In genomic region chr19:45135176-45135575, GRCh38 we compare ENCODE assay signal across 22 cellular contexts. TPM values are rescaled to one million over a fixed set of nuclear protein-coding genes. Genes with fewer than 3 reads are reported as not detected.
"Had no signal": no experiment of that assay in that cellular context is flagged by ENCODE, and none has a peak within 500 bp of the region (broad histone marks: within the 10 kb centered on the region; RNA-seq: fewer than 3 reads in every experiment).

No MANE protein-coding gene starts in this region.

- DNase-seq: activated CD4-positive, alpha-beta memory T cell treated with anti-CD3 and anti-CD28 coated beads for 36 hours; activated CD4-positive, alpha-beta T cell treated with anti-CD3 and anti-CD28 coated beads for 48 hours; activated naive CD4-positive, alpha-beta T cell treated with anti-CD3 and anti-CD28 coated beads, Interleukin-2, amount 10 ng/mL, durations not matched to agents 7 days and 5 days; activated T-cell treated with anti-CD3 and anti-CD28 coated beads, Interleukin-2, amount 50 U/mL, for 48 hours; amygdala; cerebellar nuclear complex; endodermal cell; esophagus squamous epithelium; gastrocnemius medialis; head of caudate nucleus; islet precursor cell; left cardiac atrium; midbrain; right cardiac atrium; stimulated activated CD4-positive, alpha-beta T cell treated with anti-CD3 and anti-CD28 coated beads, Interleukin-4, amount 100 ng/mL, for 24 hours; stimulated activated naive CD8-positive, alpha-beta T cell treated with anti-CD3 and anti-CD28 coated beads, Interleukin-15, Interleukin-2, amounts not matched to agents 100 U/mL and 50 U/mL, for 24 hours; tibial artery had no signal

- H3K4me1 ChIP-seq: gastrocnemius medialis, parathyroid adenoma, tibial artery had no signal

- H2AFZ ChIP-seq: parathyroid adenoma had no signal

- H3K36me3 ChIP-seq: gastrocnemius medialis, neutrophil had no signal

- H3K9me3 ChIP-seq: esophagus squamous epithelium, gastrocnemius medialis, neutrophil, tibial artery had no signal

- H3K9me3 Mint-ChIP-seq: activated CD4-positive, alpha-beta memory T cell treated with anti-CD3 and anti-CD28 coated beads for 36 hours; activated naive CD4-positive, alpha-beta T cell treated with anti-CD3 and anti-CD28 coated beads, Interleukin-2, amount 10 ng/mL, durations not matched to agents 7 days and 5 days; endodermal cell; natural killer cell treated with Interleukin-12 subunit alpha and Interleukin-12 subunit beta and Interleukin-15 and Interleukin-18, amount 100 ng/mL, for 72 hours had no signal

- H3K27ac ChIP-seq: coronary artery, esophagus squamous epithelium, gastrocnemius medialis, neutrophil, parathyroid adenoma, tibial artery had no signal

- H3K9ac ChIP-seq: parathyroid adenoma had no signal

- H3K27ac Mint-ChIP-seq: activated CD4-positive, alpha-beta memory T cell treated with anti-CD3 and anti-CD28 coated beads for 36 hours; activated naive CD4-positive, alpha-beta T cell treated with anti-CD3 and anti-CD28 coated beads, Interleukin-2, amount 10 ng/mL, durations not matched to agents 7 days and 5 days; endodermal cell had no signal

- H3K36me3 Mint-ChIP-seq: activated CD4-positive, alpha-beta memory T cell treated with anti-CD3 and anti-CD28 coated beads for 36 hours; activated naive CD4-positive, alpha-beta T cell treated with anti-CD3 and anti-CD28 coated beads, Interleukin-2, amount 10 ng/mL, durations not matched to agents 7 days and 5 days; natural killer cell treated with Interleukin-12 subunit alpha and Interleukin-12 subunit beta and Interleukin-15 and Interleukin-18, amount 100 ng/mL, for 72 hours had no signal

- H3K4me3 Mint-ChIP-seq: activated CD4-positive, alpha-beta memory T cell treated with anti-CD3 and anti-CD28 coated beads for 36 hours; activated naive CD4-positive, alpha-beta T cell treated with anti-CD3 and anti-CD28 coated beads, Interleukin-2, amount 10 ng/mL, durations not matched to agents 7 days and 5 days; endodermal cell; natural killer cell treated with Interleukin-12 subunit alpha and Interleukin-12 subunit beta and Interleukin-15 and Interleukin-18, amount 100 ng/mL, for 72 hours had no signal

- H3K27me3 Mint-ChIP-seq: activated CD4-positive, alpha-beta memory T cell treated with anti-CD3 and anti-CD28 coated beads for 36 hours; activated naive CD4-positive, alpha-beta T cell treated with anti-CD3 and anti-CD28 coated beads, Interleukin-2, amount 10 ng/mL, durations not matched to agents 7 days and 5 days; natural killer cell treated with Interleukin-12 subunit alpha and Interleukin-12 subunit beta and Interleukin-15 and Interleukin-18, amount 100 ng/mL, for 72 hours had no signal

- ATAC-seq: gastrocnemius medialis; left cardiac atrium; natural killer cell treated with Interleukin-12 subunit alpha and Interleukin-12 subunit beta and Interleukin-15 and Interleukin-18, amount 100 ng/mL, for 72 hours; right cardiac atrium; stimulated activated naive CD8-positive, alpha-beta T cell treated with anti-CD3 and anti-CD28 coated beads, Interleukin-15, Interleukin-2, amounts not matched to agents 100 U/mL and 50 U/mL, for 24 hours had no signal

- H3K4me3 ChIP-seq: coronary artery, esophagus squamous epithelium, gastrocnemius medialis, tibial artery had no signal

- H3K27me3 ChIP-seq: esophagus squamous epithelium, gastrocnemius medialis, neutrophil, tibial artery had no signal

- H3K4me1 Mint-ChIP-seq: activated naive CD4-positive, alpha-beta T cell treated with anti-CD3 and anti-CD28 coated beads, Interleukin-2, amount 10 ng/mL, durations not matched to agents 7 days and 5 days had no signal

RNA-seq across cellular contexts. Expression of gene NKPD1, which starts 25.6 kb away (rescaled TPM):
- total RNA-seq: liver had no signal
- polyA plus RNA-seq: liver had no signal
